ENCODE assay signal across 1 cellular context in genomic region chr6:75376347-75377024, GRCh38.
TF ChIP-seq lines count a peak whose summit lies in the region.

No MANE protein-coding gene starts in this region.

TF ChIP-seq in endothelial cell of umbilical vein, 7 proteins besides CTCF, POLR2A, EP300 and RAD21:
- TF ChIP-seq GATA2 (IDR thresholded peaks at IDR 0.05; ENCODE audit: insufficient read depth, insufficient read length, low read depth, low read length) (no peak), EZH2 (IDR thresholded peaks at IDR 0.05; ENCODE audit: borderline replicate concordance, low read depth, low read length, severe bottlenecking) (no peak), POLR2AphosphoS5 (IDR thresholded peaks at IDR 0.05; ENCODE audit: insufficient read depth, low read depth, low read length) (no peak)
